1 cellular context compared by ENCODE assay signal in the genomic region with DNA sequence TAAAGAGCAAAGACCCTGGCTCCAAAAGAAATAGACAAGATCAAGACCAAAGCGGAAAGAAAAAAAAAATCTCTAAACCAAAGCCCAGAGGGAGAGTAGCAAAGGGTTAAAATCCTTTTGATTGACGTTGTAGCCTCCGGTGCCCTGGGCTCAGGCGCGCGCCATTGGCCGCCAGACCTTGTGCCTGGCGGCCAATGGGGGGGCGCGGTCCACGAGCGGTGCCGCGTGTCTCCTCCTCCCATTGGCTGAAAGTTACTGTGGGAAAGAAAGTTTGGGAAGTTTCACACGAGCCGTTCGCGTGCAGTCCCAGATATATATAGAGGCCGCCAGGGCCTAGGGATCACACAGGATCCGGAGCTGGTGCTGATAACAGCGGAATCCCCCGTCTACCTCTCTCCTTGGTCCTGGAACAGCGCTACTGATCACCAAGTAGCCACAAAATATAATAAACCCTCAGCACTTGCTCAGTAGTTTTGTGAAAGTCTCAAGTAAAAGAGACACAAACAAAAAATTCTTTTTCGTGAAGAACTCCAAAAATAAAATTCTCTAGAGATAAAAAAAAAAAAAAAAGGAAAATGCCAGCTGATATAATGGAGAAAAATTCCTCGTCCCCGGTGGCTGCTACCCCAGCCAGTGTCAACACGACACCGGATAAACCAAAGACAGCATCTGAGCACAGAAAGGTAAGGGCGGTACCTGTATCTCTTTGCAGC.
TF ChIP-seq lines count a peak whose summit lies in the region.

A gene with protein sequence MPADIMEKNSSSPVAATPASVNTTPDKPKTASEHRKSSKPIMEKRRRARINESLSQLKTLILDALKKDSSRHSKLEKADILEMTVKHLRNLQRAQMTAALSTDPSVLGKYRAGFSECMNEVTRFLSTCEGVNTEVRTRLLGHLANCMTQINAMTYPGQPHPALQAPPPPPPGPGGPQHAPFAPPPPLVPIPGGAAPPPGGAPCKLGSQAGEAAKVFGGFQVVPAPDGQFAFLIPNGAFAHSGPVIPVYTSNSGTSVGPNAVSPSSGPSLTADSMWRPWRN (plus strand): TSS at position 343 of the 713 bp plus-strand sequence. CDS start 233 bp downstream, at position 576.

TF ChIP-seq in GM12878, 131 proteins besides CTCF, POLR2A, EP300 and RAD21 (continues in another document):
- TF ChIP-seq, protein P1, sequence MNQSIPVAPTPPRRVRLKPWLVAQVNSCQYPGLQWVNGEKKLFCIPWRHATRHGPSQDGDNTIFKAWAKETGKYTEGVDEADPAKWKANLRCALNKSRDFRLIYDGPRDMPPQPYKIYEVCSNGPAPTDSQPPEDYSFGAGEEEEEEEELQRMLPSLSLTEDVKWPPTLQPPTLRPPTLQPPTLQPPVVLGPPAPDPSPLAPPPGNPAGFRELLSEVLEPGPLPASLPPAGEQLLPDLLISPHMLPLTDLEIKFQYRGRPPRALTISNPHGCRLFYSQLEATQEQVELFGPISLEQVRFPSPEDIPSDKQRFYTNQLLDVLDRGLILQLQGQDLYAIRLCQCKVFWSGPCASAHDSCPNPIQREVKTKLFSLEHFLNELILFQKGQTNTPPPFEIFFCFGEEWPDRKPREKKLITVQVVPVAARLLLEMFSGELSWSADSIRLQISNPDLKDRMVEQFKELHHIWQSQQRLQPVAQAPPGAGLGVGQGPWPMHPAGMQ (IDR thresholded peaks at IDR 0.05; ENCODE audit: borderline replicate concordance): no peak
- TF ChIP-seq BMI1 (IDR thresholded peaks at IDR 0.05; ENCODE audit: borderline replicate concordance) (no peak), SP1 (IDR thresholded peaks at IDR 0.05; ENCODE audit: low read depth, low read length) (peak; percentile 56), BHLHE40 (IDR thresholded peaks at IDR 0.05; ENCODE audit: borderline replicate concordance in 1 of 2, low read depth in 2 of 2, low read length in 1 of 2) (peak; percentile 86 to 88), SMAD1 (IDR thresholded peaks at IDR 0.05; ENCODE audit: low read depth, partially characterized antibody) (no peak), MXI1 (IDR thresholded peaks at IDR 0.05; ENCODE audit: low read depth, low read length) (peak; percentile 32; the same call in 1 of the 2 replicates), POU2F2 (IDR thresholded peaks at IDR 0.05; ENCODE audit: borderline replicate concordance, low read depth, low read length) (peak; percentile 64; the same call in 1 of the 3 replicates), TCF12 (IDR thresholded peaks at IDR 0.05; ENCODE audit: low read depth, low read length) (peak; percentile 74; the same call in 1 of the 2 replicates), EGR1 (IDR thresholded peaks at IDR 0.05; ENCODE audit: borderline replicate concordance in 1 of 2, low read depth in 2 of 2, low read length in 2 of 2) (no peak), RELA (IDR thresholded peaks at IDR 0.05; ENCODE audit: borderline replicate concordance, partially characterized antibody) (peak; percentile 34), POLR2AphosphoS2 (IDR thresholded peaks at IDR 0.05; ENCODE audit: low read depth, low read length) (0 out of 2 replicates have a peak, but pooled peaks have one; percentile 54), NR2C2 (IDR thresholded peaks at IDR 0.05; ENCODE audit: borderline replicate concordance, control insufficient read depth, insufficient read length, low read depth) (no peak), POLR2AphosphoS5 (IDR thresholded peaks at IDR 0.05; ENCODE audit: low read length) (peak; percentile 91), IKZF1 (conservative IDR thresholded peaks at IDR 0.05) (peak; percentile 41), TCF7 (IDR thresholded peaks at IDR 0.05; ENCODE audit: borderline replicate concordance) (no peak), SIN3A (IDR thresholded peaks at IDR 0.05; ENCODE audit: low read depth, low read length) (0 out of 2 replicates have a peak, but pooled peaks have one; percentile 30), SMC3 (IDR thresholded peaks at IDR 0.05; ENCODE audit: borderline replicate concordance, low read length) (0 out of 2 replicates have a peak, but pooled peaks have one; percentile 2), PAX5 (IDR thresholded peaks at IDR 0.05; ENCODE audit: borderline replicate concordance, low read depth, low read length) (peak; percentile 53; the same call in 1 of the 2 replicates), RFX5 (IDR thresholded peaks at IDR 0.05; ENCODE audit: low read depth, low read length) (0 out of 2 replicates have a peak, but pooled peaks have one; percentile 57), IKZF2 (IDR thresholded peaks at IDR 0.05) (peak; percentile 51 to 58; a peak in 3 of 4 replicates)
- TF ChIP-seq, protein P2, sequence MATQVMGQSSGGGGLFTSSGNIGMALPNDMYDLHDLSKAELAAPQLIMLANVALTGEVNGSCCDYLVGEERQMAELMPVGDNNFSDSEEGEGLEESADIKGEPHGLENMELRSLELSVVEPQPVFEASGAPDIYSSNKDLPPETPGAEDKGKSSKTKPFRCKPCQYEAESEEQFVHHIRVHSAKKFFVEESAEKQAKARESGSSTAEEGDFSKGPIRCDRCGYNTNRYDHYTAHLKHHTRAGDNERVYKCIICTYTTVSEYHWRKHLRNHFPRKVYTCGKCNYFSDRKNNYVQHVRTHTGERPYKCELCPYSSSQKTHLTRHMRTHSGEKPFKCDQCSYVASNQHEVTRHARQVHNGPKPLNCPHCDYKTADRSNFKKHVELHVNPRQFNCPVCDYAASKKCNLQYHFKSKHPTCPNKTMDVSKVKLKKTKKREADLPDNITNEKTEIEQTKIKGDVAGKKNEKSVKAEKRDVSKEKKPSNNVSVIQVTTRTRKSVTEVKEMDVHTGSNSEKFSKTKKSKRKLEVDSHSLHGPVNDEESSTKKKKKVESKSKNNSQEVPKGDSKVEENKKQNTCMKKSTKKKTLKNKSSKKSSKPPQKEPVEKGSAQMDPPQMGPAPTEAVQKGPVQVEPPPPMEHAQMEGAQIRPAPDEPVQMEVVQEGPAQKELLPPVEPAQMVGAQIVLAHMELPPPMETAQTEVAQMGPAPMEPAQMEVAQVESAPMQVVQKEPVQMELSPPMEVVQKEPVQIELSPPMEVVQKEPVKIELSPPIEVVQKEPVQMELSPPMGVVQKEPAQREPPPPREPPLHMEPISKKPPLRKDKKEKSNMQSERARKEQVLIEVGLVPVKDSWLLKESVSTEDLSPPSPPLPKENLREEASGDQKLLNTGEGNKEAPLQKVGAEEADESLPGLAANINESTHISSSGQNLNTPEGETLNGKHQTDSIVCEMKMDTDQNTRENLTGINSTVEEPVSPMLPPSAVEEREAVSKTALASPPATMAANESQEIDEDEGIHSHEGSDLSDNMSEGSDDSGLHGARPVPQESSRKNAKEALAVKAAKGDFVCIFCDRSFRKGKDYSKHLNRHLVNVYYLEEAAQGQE (IDR thresholded peaks at IDR 0.05; ENCODE audit: low read depth, low read length): peak; percentile 88
- TF ChIP-seq, protein P3, sequence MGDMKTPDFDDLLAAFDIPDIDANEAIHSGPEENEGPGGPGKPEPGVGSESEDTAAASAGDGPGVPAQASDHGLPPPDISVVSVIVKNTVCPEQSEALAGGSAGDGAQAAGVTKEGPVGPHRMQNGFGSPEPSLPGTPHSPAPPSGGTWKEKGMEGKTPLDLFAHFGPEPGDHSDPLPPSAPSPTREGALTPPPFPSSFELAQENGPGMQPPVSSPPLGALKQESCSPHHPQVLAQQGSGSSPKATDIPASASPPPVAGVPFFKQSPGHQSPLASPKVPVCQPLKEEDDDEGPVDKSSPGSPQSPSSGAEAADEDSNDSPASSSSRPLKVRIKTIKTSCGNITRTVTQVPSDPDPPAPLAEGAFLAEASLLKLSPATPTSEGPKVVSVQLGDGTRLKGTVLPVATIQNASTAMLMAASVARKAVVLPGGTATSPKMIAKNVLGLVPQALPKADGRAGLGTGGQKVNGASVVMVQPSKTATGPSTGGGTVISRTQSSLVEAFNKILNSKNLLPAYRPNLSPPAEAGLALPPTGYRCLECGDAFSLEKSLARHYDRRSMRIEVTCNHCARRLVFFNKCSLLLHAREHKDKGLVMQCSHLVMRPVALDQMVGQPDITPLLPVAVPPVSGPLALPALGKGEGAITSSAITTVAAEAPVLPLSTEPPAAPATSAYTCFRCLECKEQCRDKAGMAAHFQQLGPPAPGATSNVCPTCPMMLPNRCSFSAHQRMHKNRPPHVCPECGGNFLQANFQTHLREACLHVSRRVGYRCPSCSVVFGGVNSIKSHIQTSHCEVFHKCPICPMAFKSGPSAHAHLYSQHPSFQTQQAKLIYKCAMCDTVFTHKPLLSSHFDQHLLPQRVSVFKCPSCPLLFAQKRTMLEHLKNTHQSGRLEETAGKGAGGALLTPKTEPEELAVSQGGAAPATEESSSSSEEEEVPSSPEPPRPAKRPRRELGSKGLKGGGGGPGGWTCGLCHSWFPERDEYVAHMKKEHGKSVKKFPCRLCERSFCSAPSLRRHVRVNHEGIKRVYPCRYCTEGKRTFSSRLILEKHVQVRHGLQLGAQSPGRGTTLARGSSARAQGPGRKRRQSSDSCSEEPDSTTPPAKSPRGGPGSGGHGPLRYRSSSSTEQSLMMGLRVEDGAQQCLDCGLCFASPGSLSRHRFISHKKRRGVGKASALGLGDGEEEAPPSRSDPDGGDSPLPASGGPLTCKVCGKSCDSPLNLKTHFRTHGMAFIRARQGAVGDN (IDR thresholded peaks at IDR 0.05): peak; percentile 28; the same call in 1 of the 2 replicates
- TF ChIP-seq, protein P4, sequence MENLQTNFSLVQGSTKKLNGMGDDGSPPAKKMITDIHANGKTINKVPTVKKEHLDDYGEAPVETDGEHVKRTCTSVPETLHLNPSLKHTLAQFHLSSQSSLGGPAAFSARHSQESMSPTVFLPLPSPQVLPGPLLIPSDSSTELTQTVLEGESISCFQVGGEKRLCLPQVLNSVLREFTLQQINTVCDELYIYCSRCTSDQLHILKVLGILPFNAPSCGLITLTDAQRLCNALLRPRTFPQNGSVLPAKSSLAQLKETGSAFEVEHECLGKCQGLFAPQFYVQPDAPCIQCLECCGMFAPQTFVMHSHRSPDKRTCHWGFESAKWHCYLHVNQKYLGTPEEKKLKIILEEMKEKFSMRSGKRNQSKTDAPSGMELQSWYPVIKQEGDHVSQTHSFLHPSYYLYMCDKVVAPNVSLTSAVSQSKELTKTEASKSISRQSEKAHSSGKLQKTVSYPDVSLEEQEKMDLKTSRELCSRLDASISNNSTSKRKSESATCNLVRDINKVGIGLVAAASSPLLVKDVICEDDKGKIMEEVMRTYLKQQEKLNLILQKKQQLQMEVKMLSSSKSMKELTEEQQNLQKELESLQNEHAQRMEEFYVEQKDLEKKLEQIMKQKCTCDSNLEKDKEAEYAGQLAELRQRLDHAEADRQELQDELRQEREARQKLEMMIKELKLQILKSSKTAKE (IDR thresholded peaks at IDR 0.05; ENCODE audit: low read depth, poor library complexity, severe bottlenecking): no peak
- TF ChIP-seq, protein P5, sequence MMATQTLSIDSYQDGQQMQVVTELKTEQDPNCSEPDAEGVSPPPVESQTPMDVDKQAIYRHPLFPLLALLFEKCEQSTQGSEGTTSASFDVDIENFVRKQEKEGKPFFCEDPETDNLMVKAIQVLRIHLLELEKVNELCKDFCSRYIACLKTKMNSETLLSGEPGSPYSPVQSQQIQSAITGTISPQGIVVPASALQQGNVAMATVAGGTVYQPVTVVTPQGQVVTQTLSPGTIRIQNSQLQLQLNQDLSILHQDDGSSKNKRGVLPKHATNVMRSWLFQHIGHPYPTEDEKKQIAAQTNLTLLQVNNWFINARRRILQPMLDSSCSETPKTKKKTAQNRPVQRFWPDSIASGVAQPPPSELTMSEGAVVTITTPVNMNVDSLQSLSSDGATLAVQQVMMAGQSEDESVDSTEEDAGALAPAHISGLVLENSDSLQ (IDR thresholded peaks at IDR 0.05): peak; percentile 95
- TF ChIP-seq, protein P6, sequence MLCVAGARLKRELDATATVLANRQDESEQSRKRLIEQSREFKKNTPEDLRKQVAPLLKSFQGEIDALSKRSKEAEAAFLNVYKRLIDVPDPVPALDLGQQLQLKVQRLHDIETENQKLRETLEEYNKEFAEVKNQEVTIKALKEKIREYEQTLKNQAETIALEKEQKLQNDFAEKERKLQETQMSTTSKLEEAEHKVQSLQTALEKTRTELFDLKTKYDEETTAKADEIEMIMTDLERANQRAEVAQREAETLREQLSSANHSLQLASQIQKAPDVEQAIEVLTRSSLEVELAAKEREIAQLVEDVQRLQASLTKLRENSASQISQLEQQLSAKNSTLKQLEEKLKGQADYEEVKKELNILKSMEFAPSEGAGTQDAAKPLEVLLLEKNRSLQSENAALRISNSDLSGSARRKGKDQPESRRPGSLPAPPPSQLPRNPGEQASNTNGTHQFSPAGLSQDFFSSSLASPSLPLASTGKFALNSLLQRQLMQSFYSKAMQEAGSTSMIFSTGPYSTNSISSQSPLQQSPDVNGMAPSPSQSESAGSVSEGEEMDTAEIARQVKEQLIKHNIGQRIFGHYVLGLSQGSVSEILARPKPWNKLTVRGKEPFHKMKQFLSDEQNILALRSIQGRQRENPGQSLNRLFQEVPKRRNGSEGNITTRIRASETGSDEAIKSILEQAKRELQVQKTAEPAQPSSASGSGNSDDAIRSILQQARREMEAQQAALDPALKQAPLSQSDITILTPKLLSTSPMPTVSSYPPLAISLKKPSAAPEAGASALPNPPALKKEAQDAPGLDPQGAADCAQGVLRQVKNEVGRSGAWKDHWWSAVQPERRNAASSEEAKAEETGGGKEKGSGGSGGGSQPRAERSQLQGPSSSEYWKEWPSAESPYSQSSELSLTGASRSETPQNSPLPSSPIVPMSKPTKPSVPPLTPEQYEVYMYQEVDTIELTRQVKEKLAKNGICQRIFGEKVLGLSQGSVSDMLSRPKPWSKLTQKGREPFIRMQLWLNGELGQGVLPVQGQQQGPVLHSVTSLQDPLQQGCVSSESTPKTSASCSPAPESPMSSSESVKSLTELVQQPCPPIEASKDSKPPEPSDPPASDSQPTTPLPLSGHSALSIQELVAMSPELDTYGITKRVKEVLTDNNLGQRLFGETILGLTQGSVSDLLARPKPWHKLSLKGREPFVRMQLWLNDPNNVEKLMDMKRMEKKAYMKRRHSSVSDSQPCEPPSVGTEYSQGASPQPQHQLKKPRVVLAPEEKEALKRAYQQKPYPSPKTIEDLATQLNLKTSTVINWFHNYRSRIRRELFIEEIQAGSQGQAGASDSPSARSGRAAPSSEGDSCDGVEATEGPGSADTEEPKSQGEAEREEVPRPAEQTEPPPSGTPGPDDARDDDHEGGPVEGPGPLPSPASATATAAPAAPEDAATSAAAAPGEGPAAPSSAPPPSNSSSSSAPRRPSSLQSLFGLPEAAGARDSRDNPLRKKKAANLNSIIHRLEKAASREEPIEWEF (IDR thresholded peaks at IDR 0.05; ENCODE audit: insufficient replicate concordance, low read depth, low read length): peak; percentile 44
